In genomic region chr12:33588725-33589405, GRCh38 we compare ENCODE assay signal across 18 cellular contexts.
A peak's percentile ranks its signal among the peaks of the same experiment; 100 is the strongest.
DNase-seq lines count a peak whose midpoint lies in the region; ATAC-seq lines count a peak whose summit lies in the region.
"Had no signal": no experiment of that assay in that cellular context is flagged by ENCODE, and none has a peak within 500 bp of the region (broad histone marks: within the 10 kb centered on the region; RNA-seq: fewer than 3 reads in every experiment).

No MANE protein-coding gene starts in this region.

- CTCF ChIA-PET in CD8-positive, alpha-beta memory T cell (lab: Charles Lee), result no interaction called here

- POLR2A ChIA-PET in CD8-positive, alpha-beta memory T cell (lab: Charles Lee), result no interaction called here

- intact Hi-C loops in left colon (cut with DNase I, micrococcal nuclease), result no loop called here

- H3K9me3 ChIP-seq in CD8-positive, alpha-beta memory T cell (ENCODE audit: low read length), result no peaks in the 10 kb centered on the region
- H3K9me3 ChIP-seq: psoas muscle had no signal

- ATAC-seq in GM21360 (IDR thresholded peaks at IDR 0.05; ENCODE audit: unreplicated experiment) (peak; percentile 6), left colon (peak; percentile 14), HG02973 (IDR thresholded peaks at IDR 0.05; ENCODE audit: unreplicated experiment) (no peak)

- no peaks in the 10 kb centered on the region for H3K27me3 ChIP-seq in CD8-positive, alpha-beta memory T cell (ENCODE audit: insufficient read depth, low read length, poor library complexity, severe bottlenecking)

- no peak overlapping the region for H3K4me3 Mint-ChIP-seq in CD8-positive, alpha-beta memory T cell
- H3K4me3 Mint-ChIP-seq: stimulated activated naive B cell treated with anti-CD40 and anti-IgM and Interleukin-4, amounts not matched to agents 10 μg/mL and 1 μg/mL and 100 μg/mL, for 72 hours had no signal

- no peaks in the 10 kb centered on the region for H3K27me3 Mint-ChIP-seq in CD8-positive, alpha-beta memory T cell
- H3K27me3 Mint-ChIP-seq: stimulated activated naive B cell treated with anti-CD40 and anti-IgM and Interleukin-4, amounts not matched to agents 10 μg/mL and 1 μg/mL and 100 μg/mL, for 72 hours had no signal

- H3K9me3 Mint-ChIP-seq in CD8-positive, alpha-beta memory T cell, result peaks cover 0 to 5% (median 3%) of the 10 kb centered on the region in 5 donors
- H3K9me3 Mint-ChIP-seq: stimulated activated naive B cell treated with anti-CD40 and anti-IgM and Interleukin-4, amounts not matched to agents 10 μg/mL and 1 μg/mL and 100 μg/mL, for 72 hours had no signal

- H3K27ac Mint-ChIP-seq in CD8-positive, alpha-beta memory T cell, result no peak overlapping the region
- H3K27ac Mint-ChIP-seq: stimulated activated naive B cell treated with anti-CD40 and anti-IgM and Interleukin-4, amounts not matched to agents 10 μg/mL and 1 μg/mL and 100 μg/mL, for 72 hours had no signal

- no peak for DNase-seq in CD8-positive, alpha-beta memory T cell
- DNase-seq in NCI-H524 (lab: John Stamatoyannopoulos, UW), result peak; percentile 7 to 73
- no peak for DNase-seq in left colon
- DNase-seq in NCI-H1092 treated with DMSO at 0.1 percent for 48 hours (lab: John Stamatoyannopoulos, UW), result no peak
- no peak for DNase-seq in stimulated activated CD4-positive, alpha-beta T cell treated with anti-CD3 and anti-CD28 coated beads, Interleukin-4, amount 100 ng/mL, for 4 hours
- no peak for DNase-seq in cortex of kidney (lab: John Stamatoyannopoulos, UW)
- DNase-seq: activated CD4-positive, alpha-beta T cell treated with anti-CD3 and anti-CD28 coated beads, Interleukin-2, amount 50 U/mL, for 4 hours; DMS79; effector CD4-positive, alpha-beta T cell; foreskin fibroblast; HCEC 1CT; islet precursor cell; NCI-H1930; psoas muscle; stimulated activated CD4-positive, alpha-beta T cell treated with anti-CD3 and anti-CD28 coated beads, Interleukin-4, amount 100 ng/mL, for 24 hours; stimulated activated naive B cell treated with anti-CD40 and anti-IgM and Interleukin-4, amounts not matched to agents 10 μg/mL and 1 μg/mL and 100 μg/mL, for 72 hours had no signal

- no peaks in the 10 kb centered on the region for H3K36me3 ChIP-seq in CD8-positive, alpha-beta memory T cell (ENCODE audit: insufficient read depth, low read length)

- H3K4me1 Mint-ChIP-seq in CD8-positive, alpha-beta memory T cell, result no peaks in the 10 kb centered on the region

- no peaks in the 10 kb centered on the region for H3K4me1 ChIP-seq in CD8-positive, alpha-beta memory T cell (ENCODE audit: insufficient read depth, low read length)
- H3K4me1 ChIP-seq: psoas muscle had no signal

- no peak overlapping the region for H3K4me3 ChIP-seq in CD8-positive, alpha-beta memory T cell (ENCODE audit: low read length)
- H3K4me3 ChIP-seq: psoas muscle had no signal

- H3K36me3 Mint-ChIP-seq in CD8-positive, alpha-beta memory T cell, result no peaks in the 10 kb centered on the region
- H3K36me3 Mint-ChIP-seq: stimulated activated naive B cell treated with anti-CD40 and anti-IgM and Interleukin-4, amounts not matched to agents 10 μg/mL and 1 μg/mL and 100 μg/mL, for 72 hours had no signal

- H3K27ac ChIP-seq in CD8-positive, alpha-beta memory T cell (ENCODE audit: low read depth, low read length), result peak overlapping the region; percentile 80
- H3K27ac ChIP-seq: psoas muscle had no signal

Comparison
In these comparisons a context has a peak if more than half of its experiments do, and no peak if none do; other contexts are left out.
1. DNase-seq: peak in NCI-H524 (2 of 2); none in CD8-positive, alpha-beta memory T cell (0 of 5), left colon (0 of 2), NCI-H1092 treated with DMSO at 0.1 percent for 48 hours (single experiment), stimulated activated CD4-positive, alpha-beta T cell treated with anti-CD3 and anti-CD28 coated beads, Interleukin-4, amount 100 ng/mL, for 4 hours (0 of 2) and cortex of kidney (single experiment).